28 cellular contexts compared by ENCODE assay signal in the genomic region with DNA sequence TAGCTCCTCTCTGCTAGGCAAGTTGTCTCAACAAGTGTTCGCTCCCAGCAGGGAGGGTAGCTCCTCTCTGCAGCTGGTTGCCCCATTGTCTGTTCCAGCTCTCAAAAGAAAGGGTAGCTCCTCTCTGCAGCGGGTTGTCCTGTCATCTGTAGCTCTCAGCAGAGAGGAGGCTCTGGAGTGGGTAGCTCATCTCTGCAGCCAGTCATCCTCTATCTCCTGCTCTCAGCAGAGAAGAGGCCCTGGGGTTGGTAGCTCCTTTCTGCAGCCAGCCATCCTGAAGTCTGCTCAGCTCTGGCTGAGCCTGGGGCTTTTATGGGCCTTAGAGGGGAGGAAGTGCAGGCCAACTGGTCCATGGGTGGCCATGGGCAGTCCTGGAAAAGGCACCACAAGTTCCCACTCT.
"Had no signal": no experiment of that assay in that cellular context is flagged by ENCODE, and none has a peak within 500 bp of the region (broad histone marks: within the 10 kb centered on the region; RNA-seq: fewer than 3 reads in every experiment).

No MANE protein-coding gene starts in this region.

- H3K27me3 ChIP-seq: brain microvascular endothelial cell, dorsolateral prefrontal cortex, foreskin keratinocyte, gastrocnemius medialis, heart left ventricle had no signal

- H3K27ac Mint-ChIP-seq: activated CD4-positive, alpha-beta memory T cell treated with anti-CD3 and anti-CD28 coated beads for 36 hours; activated CD8-positive, alpha-beta memory T cell treated with anti-CD3 and anti-CD28 coated beads, Interleukin-2, amount 10 ng/mL, durations not matched to agents 7 days and 5 days; activated CD8-positive, alpha-beta T cell treated with anti-CD3 and anti-CD28 coated beads, Interleukin-2, amount 10 ng/mL, durations not matched to agents 7 days and 5 days; activated naive CD8-positive, alpha-beta T cell; activated T-helper 1 cell treated with anti-CD3 and anti-CD28 coated beads, Interleukin-12 subunit alpha, Interleukin-12 subunit beta, Interleukin-2, Interleukin-4 antibody, amounts not matched to agents 30 ng/mL and 10 ng/mL and 1 ng/mL, durations not matched to agents 14 hours and 24 hours and 36 hours; activated T-helper 2 cell treated with anti-CD3 and anti-CD28 coated beads, Interferon-gamma antibody, Interleukin-2, Interleukin-4, amounts not matched to agents 10 μg/mL and 5 μg/mL and 100 μg/mL, durations not matched to agents 14 hours and 24 hours and 36 hours; dendritic cell treated with granulocyte-macrophage colony-stimulating factor and Interleukin-4, amounts not matched to agents 40 ng/mL and 50 ng/mL, for 4 days; endodermal cell had no signal

- H3K36me3 ChIP-seq: brain microvascular endothelial cell, gastrocnemius medialis, heart left ventricle had no signal

- H3K4me3 Mint-ChIP-seq: activated CD4-positive, alpha-beta memory T cell treated with anti-CD3 and anti-CD28 coated beads for 36 hours; activated CD8-positive, alpha-beta memory T cell treated with anti-CD3 and anti-CD28 coated beads, Interleukin-2, amount 10 ng/mL, durations not matched to agents 7 days and 5 days; activated CD8-positive, alpha-beta T cell treated with anti-CD3 and anti-CD28 coated beads, Interleukin-2, amount 10 ng/mL, durations not matched to agents 7 days and 5 days; activated naive CD8-positive, alpha-beta T cell; activated T-helper 1 cell treated with anti-CD3 and anti-CD28 coated beads, Interleukin-12 subunit alpha, Interleukin-12 subunit beta, Interleukin-2, Interleukin-4 antibody, amounts not matched to agents 30 ng/mL and 10 ng/mL and 1 ng/mL, durations not matched to agents 14 hours and 24 hours and 36 hours; central memory CD8-positive, alpha-beta T cell; dendritic cell treated with granulocyte-macrophage colony-stimulating factor and Interleukin-4, amounts not matched to agents 40 ng/mL and 50 ng/mL, for 4 days; endodermal cell had no signal

- H3K4me3 ChIP-seq: coronary artery, dorsolateral prefrontal cortex, gastrocnemius medialis, heart left ventricle had no signal

- H3K27ac ChIP-seq: brain microvascular endothelial cell, coronary artery, foreskin keratinocyte, gastrocnemius medialis, heart left ventricle had no signal

- H3K27me3 Mint-ChIP-seq: activated CD4-positive, alpha-beta memory T cell treated with anti-CD3 and anti-CD28 coated beads for 36 hours; activated naive CD8-positive, alpha-beta T cell; central memory CD8-positive, alpha-beta T cell had no signal

- H3K4me1 Mint-ChIP-seq: endodermal cell had no signal

- DNase-seq: activated CD4-positive, alpha-beta memory T cell treated with anti-CD3 and anti-CD28 coated beads for 36 hours; activated CD4-positive, alpha-beta T cell treated with anti-CD3 and anti-CD28 coated beads for 1 hour; activated CD4-positive, alpha-beta T cell treated with anti-CD3 and anti-CD28 coated beads for 4 hours; activated CD4-positive, CD25-positive, alpha-beta regulatory T cell; activated CD8-positive, alpha-beta memory T cell treated with anti-CD3 and anti-CD28 coated beads, Interleukin-2, amount 10 ng/mL, durations not matched to agents 7 days and 5 days; activated CD8-positive, alpha-beta memory T cell treated with anti-CD3 and anti-CD28 coated beads, Interleukin-2, amount 50 U/mL, for 4 hours; activated CD8-positive, alpha-beta T cell treated with anti-CD3 and anti-CD28 coated beads, Interleukin-2, amount 10 ng/mL, durations not matched to agents 7 days and 5 days; activated effector memory CD4-positive, alpha-beta T cell treated with anti-CD3 and anti-CD28 coated beads, Interleukin-2, amount 50 U/mL, for 16 hours; activated naive CD4-positive, alpha-beta T cell treated with anti-CD3 and anti-CD28 coated beads, Interleukin-2, amount 50 U/mL, for 16 hours; activated T-cell treated with anti-CD3 and anti-CD28 coated beads, Interleukin-2, amount 50 U/mL, for 1 hour; activated T-cell treated with anti-CD3 and anti-CD28 coated beads, Interleukin-2, amount 50 U/mL, for 48 hours; amniotic stem cell; anterior cingulate cortex; brain microvascular endothelial cell; dorsolateral prefrontal cortex; effector memory CD4-positive, alpha-beta T cell; endodermal cell; foreskin keratinocyte; gastrocnemius medialis; glutamatergic neuron; heart left ventricle; T-helper 2 cell had no signal

- H3K4me1 ChIP-seq: foreskin keratinocyte, gastrocnemius medialis had no signal
